ENCODE assay signal across 14 cellular contexts in the genomic region with DNA sequence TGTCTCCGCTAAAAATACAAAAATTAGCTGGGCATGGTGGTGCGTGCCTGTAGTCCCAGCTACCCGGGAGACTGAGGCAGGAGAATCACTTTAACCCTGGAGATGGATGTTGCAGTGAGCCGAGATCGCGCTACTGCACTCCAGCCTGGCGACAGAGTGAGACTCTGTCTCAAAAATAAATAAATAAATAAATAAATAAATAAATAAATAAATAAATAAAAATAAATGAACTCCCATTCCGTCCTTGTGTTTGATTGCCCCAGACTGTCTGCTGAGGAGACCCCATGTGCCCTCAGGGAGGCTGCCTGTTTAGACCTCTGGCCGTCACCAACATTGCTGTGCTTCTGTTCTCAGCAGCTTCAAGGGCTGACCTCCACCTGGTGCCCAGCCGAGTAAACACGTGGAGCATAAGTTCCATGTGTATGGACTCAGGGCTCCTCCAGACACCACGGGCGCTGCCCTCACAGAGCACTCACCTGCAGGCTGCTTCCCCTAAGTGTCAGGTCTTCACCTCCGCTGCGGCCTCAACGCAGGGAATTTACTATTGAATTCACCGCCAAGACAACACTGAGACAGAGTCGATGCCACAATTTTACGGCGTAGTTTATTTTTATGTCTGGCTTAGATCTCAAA.
"Had no signal": no experiment of that assay in that cellular context is flagged by ENCODE, and none has a peak within 500 bp of the region (broad histone marks: within the 10 kb centered on the region; RNA-seq: fewer than 3 reads in every experiment).

No MANE protein-coding gene starts in this region.

- H3K4me3 Mint-ChIP-seq: activated CD4-positive, alpha-beta T cell treated with anti-CD3 and anti-CD28 coated beads for 36 hours; central memory CD8-positive, alpha-beta T cell had no signal

- H3K9me3 ChIP-seq: adrenal gland, body of pancreas, gastroesophageal sphincter, left ventricle myocardium inferior, neutrophil had no signal

- H3K4me1 ChIP-seq: body of pancreas had no signal

- H3K4me3 ChIP-seq: adrenal gland, body of pancreas, gastroesophageal sphincter, left ventricle myocardium inferior had no signal

- H3K27me3 Mint-ChIP-seq: activated CD4-positive, alpha-beta T cell treated with anti-CD3 and anti-CD28 coated beads for 36 hours; central memory CD8-positive, alpha-beta T cell had no signal

- FAIRE-seq: keratinocyte had no signal

- H3K9me3 Mint-ChIP-seq: central memory CD8-positive, alpha-beta T cell had no signal

- H3K27ac Mint-ChIP-seq: activated CD4-positive, alpha-beta T cell treated with anti-CD3 and anti-CD28 coated beads for 36 hours had no signal

- DNase-seq: activated CD4-positive, alpha-beta T cell treated with anti-CD3 and anti-CD28 coated beads for 36 hours; activated naive CD4-positive, alpha-beta T cell; adrenal gland; body of pancreas; cortex of kidney; effector memory CD4-positive, alpha-beta T cell; left ventricle myocardium inferior; retina; stimulated activated CD4-positive, alpha-beta T cell treated with anti-CD3 and anti-CD28 coated beads, Interleukin-4, amount 100 ng/mL, for 1 hour; T-helper 9 cell had no signal

- ATAC-seq: activated CD4-positive, alpha-beta T cell treated with anti-CD3 and anti-CD28 coated beads for 36 hours; body of pancreas; gastroesophageal sphincter had no signal

- H3K27me3 ChIP-seq: adrenal gland, body of pancreas, gastroesophageal sphincter, neutrophil had no signal

- H3K27ac ChIP-seq: adrenal gland, body of pancreas, gastroesophageal sphincter, left ventricle myocardium inferior, neutrophil had no signal

- H3K36me3 ChIP-seq: adrenal gland, left ventricle myocardium inferior had no signal
